Comparison of ENCODE assay signal across 10 cellular contexts in the genomic region with DNA sequence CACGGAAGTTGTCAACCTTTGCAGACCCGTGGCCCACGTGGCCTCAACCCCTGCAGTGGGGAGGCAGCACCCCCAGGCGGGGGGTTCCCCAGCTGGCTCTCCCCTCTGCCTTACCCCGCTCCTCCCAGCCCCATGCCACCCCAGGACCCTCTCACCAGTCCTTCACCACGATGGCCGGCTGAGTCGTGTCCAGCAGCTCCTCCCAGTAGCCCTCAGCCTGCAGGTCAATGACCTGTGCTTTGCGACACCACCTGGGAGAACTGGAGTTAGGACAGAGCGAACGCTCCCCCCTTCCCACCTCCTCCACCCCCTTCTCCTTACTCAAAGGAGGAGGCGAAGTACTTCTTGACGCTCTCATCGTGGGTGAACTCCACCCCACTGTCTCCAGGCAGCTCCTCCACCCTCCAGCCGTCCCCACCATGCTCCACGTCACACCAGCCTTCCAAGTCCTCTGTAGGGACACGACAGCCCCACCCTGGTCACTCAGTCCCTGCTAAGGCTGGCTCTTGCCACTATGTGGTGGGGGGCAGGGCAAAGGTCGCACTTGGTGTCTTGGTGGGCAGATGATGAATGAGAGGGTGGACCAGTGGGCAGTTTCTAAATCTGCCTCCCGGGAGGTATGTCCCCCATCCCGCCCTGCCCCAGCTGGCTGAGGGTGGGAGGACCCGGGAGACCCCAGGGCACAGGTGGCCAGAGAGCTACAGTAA. TPM values are rescaled to one million over a fixed set of nuclear protein-coding genes. Genes with fewer than 3 reads are reported as not detected.
A peak's percentile ranks its signal among the peaks of the same experiment; 100 is the strongest.
DNase-seq lines count a peak whose midpoint lies in the region; ATAC-seq and TF ChIP-seq lines count a peak whose summit lies in the region.
"Had no signal": no experiment of that assay in that cellular context is flagged by ENCODE, and none has a peak within 500 bp of the region (broad histone marks: within the 10 kb centered on the region; RNA-seq: fewer than 3 reads in every experiment).

No MANE protein-coding gene starts in this region.

- WGBS in ectodermal cell, 2 experiments = 45 to 54% methylated on average over 21 of the region's 21 CpGs

- intact Hi-C loops in Caco-2 (cut with micrococcal nuclease; ENCODE audit: unreplicated experiment) = loop anchor here (5.0 to 10.0 kb wide), 3 partner anchors 68 to 612 kb away; no protein-coding TSS in a partner anchor

- POLR2A ChIA-PET in Caco-2 (lab: Charles Lee) = no interaction called here

- peaks cover 25% of the 10 kb centered on the region for H3K36me3 Mint-ChIP-seq in Caco-2 (ENCODE audit: insufficient read depth, unreplicated experiment)
- no peaks in the 10 kb centered on the region for H3K36me3 Mint-ChIP-seq in neural crest cell (ENCODE audit: low read depth)

- no peaks in the 10 kb centered on the region for H3K9me3 ChIP-seq in Caco-2
- H3K9me3 ChIP-seq in Karpas-422 (ENCODE audit: low read length) = no peaks in the 10 kb centered on the region
- no peaks in the 10 kb centered on the region for H3K9me3 ChIP-seq in ectodermal cell (ENCODE audit: control insufficient read depth, low read length)

- no peak overlapping the region for H3K27ac ChIP-seq in Karpas-422 (ENCODE audit: low read length)
- no peak overlapping the region for H3K27ac ChIP-seq in ectodermal cell (ENCODE audit: insufficient read depth, low read depth, low read length, poor library complexity, severe bottlenecking)
- H3K27ac ChIP-seq: parathyroid adenoma had no signal

- H3K9me3 Mint-ChIP-seq in Caco-2 (ENCODE audit: unreplicated experiment) (no peaks in the 10 kb centered on the region), neural crest cell (no peaks in the 10 kb centered on the region)

- peak overlapping the region; percentile 41 for H3K4me2 ChIP-seq in Karpas-422 (ENCODE audit: low read depth, low read length, poor library complexity, severe bottlenecking)

- no peaks in the 10 kb centered on the region for H3K79me2 ChIP-seq in Karpas-422 (ENCODE audit: low read length)
- H3K79me2 ChIP-seq: parathyroid adenoma had no signal

- ATAC-seq in GM19023 (IDR thresholded peaks at IDR 0.05; ENCODE audit: unreplicated experiment) = no peak

- no peak overlapping the region for H2AFZ ChIP-seq in Karpas-422 (ENCODE audit: low read length)

- no peak for TF ChIP-seq CTCF in Caco-2 (IDR thresholded peaks at IDR 0.05; ENCODE audit: insufficient read depth in 1 of 2, low read depth in 1 of 2, low read length in 1 of 2, severe bottlenecking in 1 of 2, unreplicated experiment in 1 of 2)
- TF ChIP-seq CTCF in neural crest cell (conservative IDR thresholded peaks at IDR 0.05) = no peak

- H3K9ac ChIP-seq in Karpas-422 (ENCODE audit: low read length) = no peak overlapping the region
- H3K9ac ChIP-seq: parathyroid adenoma had no signal

- H3K27ac Mint-ChIP-seq in Caco-2 (ENCODE audit: unreplicated experiment) = peak overlapping the region; percentile 46
- H3K27ac Mint-ChIP-seq in neural crest cell (ENCODE audit: unreplicated experiment) = no peak overlapping the region

- peaks cover 8% of the 10 kb centered on the region for H3K4me1 ChIP-seq in Caco-2
- peaks cover 10% of the 10 kb centered on the region for H3K4me1 ChIP-seq in Karpas-422 (ENCODE audit: low read length)
- H3K4me1 ChIP-seq in ectodermal cell (ENCODE audit: control insufficient read depth, insufficient read depth, low read length) = peaks cover 15% of the 10 kb centered on the region
- H3K4me1 ChIP-seq: parathyroid adenoma had no signal

- no peaks in the 10 kb centered on the region for H3K4me1 Mint-ChIP-seq in Caco-2 (ENCODE audit: low read depth, unreplicated experiment)
- peaks cover 7% of the 10 kb centered on the region for H3K4me1 Mint-ChIP-seq in neural crest cell

- CTCF ChIA-PET in Caco-2 (lab: Charles Lee) = interaction anchor here (1.4 kb wide), 1 partner anchor 70 kb away, joined by 3 read pairs; no protein-coding TSS in a partner anchor

- H3K27me3 ChIP-seq in Caco-2 (replicated peaks; ENCODE audit: control insufficient read depth, insufficient read depth, low read length) = no peaks in the 10 kb centered on the region
- H3K27me3 ChIP-seq in Karpas-422 (ENCODE audit: low read length) = no peaks in the 10 kb centered on the region
- H3K27me3 ChIP-seq in ectodermal cell (ENCODE audit: control insufficient read depth, insufficient read depth, low read length, poor library complexity, severe bottlenecking) = peaks cover 69% of the 10 kb centered on the region

- H3K4me3 Mint-ChIP-seq in Caco-2 (ENCODE audit: unreplicated experiment) = no peak overlapping the region
- peak overlapping the region; percentile 15 for H3K4me3 Mint-ChIP-seq in neural crest cell

- H3K9me2 ChIP-seq in Karpas-422 (replicated peaks; ENCODE audit: insufficient read depth, low read length) = no peaks in the 10 kb centered on the region

- DNase-seq in Caco-2 (no peak), Karpas-422 (no peak), neural crest cell (ENCODE audit: low read depth, low spot score) (no peak), T-helper 9 cell (no peak), medulla oblongata (ENCODE audit: extremely low spot score) (no peak), NCI-H82 (lab: John Stamatoyannopoulos, UW) (no peak)
- DNase-seq: NCI-H2227 treated with DMSO at 0.1 percent for 48 hours had no signal

- no peaks in the 10 kb centered on the region; the same call in 1 of the 2 replicates for H4K20me1 ChIP-seq in Karpas-422 (ENCODE audit: insufficient read depth, low read depth, low read length)

- no peak overlapping the region for H3K4me3 ChIP-seq in Caco-2 (ENCODE audit: low read depth, low read length)
- no peak overlapping the region for H3K4me3 ChIP-seq in Karpas-422 (ENCODE audit: low read length)
- peak overlapping the region; percentile 10 for H3K4me3 ChIP-seq in ectodermal cell (ENCODE audit: insufficient read depth, low read depth, low read length)

- H3K36me3 ChIP-seq in Caco-2 (ENCODE audit: control insufficient read depth, insufficient read depth, low read length) = no peaks in the 10 kb centered on the region
- no peaks in the 10 kb centered on the region for H3K36me3 ChIP-seq in Karpas-422 (ENCODE audit: insufficient read depth, low read length)
- H3K36me3 ChIP-seq in ectodermal cell (ENCODE audit: control insufficient read depth, insufficient read depth, low read length) = no peaks in the 10 kb centered on the region

- no TSS peak for BruUV-seq in Caco-2 (replicated peaks; lab: Mats Ljungman, UMichigan)

- H3K27me3 Mint-ChIP-seq in Caco-2 (ENCODE audit: insufficient read depth, unreplicated experiment) (no peaks in the 10 kb centered on the region), neural crest cell (ENCODE audit: low read depth) (peaks cover 70% of the 10 kb centered on the region)

RNA-seq across cellular contexts. Expression of a gene that starts 4.5 kb away (rescaled TPM):
- total RNA-seq in Caco-2 (2022) = 78.5 and 79.8 TPM in 2 replicates
- total RNA-seq in Karpas-422 (2014; rRNA removed; shearing (Covaris generic); ENCODE audit: low replicate concordance) = not detected in 2 replicates
- polyA plus RNA-seq in ectodermal cell (2013, experiment 1 of 4) = 7.6 TPM
- polyA plus RNA-seq in ectodermal cell (2013, experiment 2 of 4) = 6.2 TPM
- 8.6 TPM for polyA plus RNA-seq in ectodermal cell (2013, experiment 3 of 4)
- 8.1 TPM for polyA plus RNA-seq in ectodermal cell (2013, experiment 4 of 4)
- total RNA-seq in neural crest cell = 0.30 and 0.61 TPM in 2 replicates

RNA-seq across cellular contexts. Expression of a gene that starts 4.9 kb away (rescaled TPM):
- total RNA-seq in Caco-2 (2022) = 21.2 and 22.6 TPM in 2 replicates
- 0.87 TPM in 1 of 2 replicates, not detected in the other for total RNA-seq in Karpas-422 (2014; rRNA removed; shearing (Covaris generic); ENCODE audit: low replicate concordance)
- polyA plus RNA-seq in ectodermal cell (2013, experiment 1 of 4) = 17.8 TPM
- polyA plus RNA-seq in ectodermal cell (2013, experiment 2 of 4) = 15.0 TPM
- polyA plus RNA-seq in ectodermal cell (2013, experiment 3 of 4) = 16.4 TPM
- 14.5 TPM for polyA plus RNA-seq in ectodermal cell (2013, experiment 4 of 4)
- 9.7 and 10.7 TPM in 2 replicates for total RNA-seq in neural crest cell

RNA-seq across cellular contexts. Expression of a gene that starts 14.2 kb away (rescaled TPM):
- total RNA-seq in Caco-2 (2022) (9.1 and 9.7 TPM in 2 replicates), neural crest cell (1.2 and 1.5 TPM in 2 replicates)
- total RNA-seq in Karpas-422 (2014; rRNA removed; shearing (Covaris generic); ENCODE audit: low replicate concordance) = 0.25 and 0.60 TPM in 2 replicates
- 0.70 TPM for polyA plus RNA-seq in ectodermal cell (2013, experiment 1 of 4)
- polyA plus RNA-seq in ectodermal cell (2013, experiment 2 of 4) = 0.71 TPM
- 1.9 TPM for polyA plus RNA-seq in ectodermal cell (2013, experiment 3 of 4)
- 1.6 TPM for polyA plus RNA-seq in ectodermal cell (2013, experiment 4 of 4)

RNA-seq across cellular contexts. Expression of a gene that starts 31.2 kb away (rescaled TPM):
- 45.2 and 49.9 TPM in 2 replicates for total RNA-seq in Caco-2 (2022)
- total RNA-seq in Karpas-422 (2014; rRNA removed; shearing (Covaris generic); ENCODE audit: low replicate concordance) = 89.3 and 117 TPM in 2 replicates
- polyA plus RNA-seq in ectodermal cell (2013, experiment 1 of 4) = 126 TPM
- polyA plus RNA-seq in ectodermal cell (2013, experiment 2 of 4) = 111 TPM
- polyA plus RNA-seq in ectodermal cell (2013, experiment 3 of 4) = 123 TPM
- 128 TPM for polyA plus RNA-seq in ectodermal cell (2013, experiment 4 of 4)
- total RNA-seq in neural crest cell = 106 and 111 TPM in 2 replicates

RNA-seq across cellular contexts. Expression of a gene that starts 41.7 kb away (rescaled TPM):
- 0.05 TPM in 1 of 2 replicates, not detected in the other for total RNA-seq in Caco-2 (2022)
- not detected in 2 replicates for total RNA-seq in Karpas-422 (2014; rRNA removed; shearing (Covaris generic); ENCODE audit: low replicate concordance)
- 35.0 TPM for polyA plus RNA-seq in ectodermal cell (2013, experiment 1 of 4)
- 38.1 TPM for polyA plus RNA-seq in ectodermal cell (2013, experiment 2 of 4)
- 26.6 TPM for polyA plus RNA-seq in ectodermal cell (2013, experiment 3 of 4)
- polyA plus RNA-seq in ectodermal cell (2013, experiment 4 of 4) = 28.9 TPM
- 9.7 TPM in 2 replicates for total RNA-seq in neural crest cell

Comparison
In these comparisons a context has a peak if more than half of its experiments do, and no peak if none do; other contexts are left out.
1. RNA of a gene that starts 4.5 kb away (total RNA-seq): 78.5 to 79.8 TPM in Caco-2; 0.30 to 0.61 TPM in neural crest cell and not detected in Karpas-422; every median in the first group is over 10 times any median in the second.